Comparison of ENCODE assay signal across 8 cellular contexts in the genomic region with DNA sequence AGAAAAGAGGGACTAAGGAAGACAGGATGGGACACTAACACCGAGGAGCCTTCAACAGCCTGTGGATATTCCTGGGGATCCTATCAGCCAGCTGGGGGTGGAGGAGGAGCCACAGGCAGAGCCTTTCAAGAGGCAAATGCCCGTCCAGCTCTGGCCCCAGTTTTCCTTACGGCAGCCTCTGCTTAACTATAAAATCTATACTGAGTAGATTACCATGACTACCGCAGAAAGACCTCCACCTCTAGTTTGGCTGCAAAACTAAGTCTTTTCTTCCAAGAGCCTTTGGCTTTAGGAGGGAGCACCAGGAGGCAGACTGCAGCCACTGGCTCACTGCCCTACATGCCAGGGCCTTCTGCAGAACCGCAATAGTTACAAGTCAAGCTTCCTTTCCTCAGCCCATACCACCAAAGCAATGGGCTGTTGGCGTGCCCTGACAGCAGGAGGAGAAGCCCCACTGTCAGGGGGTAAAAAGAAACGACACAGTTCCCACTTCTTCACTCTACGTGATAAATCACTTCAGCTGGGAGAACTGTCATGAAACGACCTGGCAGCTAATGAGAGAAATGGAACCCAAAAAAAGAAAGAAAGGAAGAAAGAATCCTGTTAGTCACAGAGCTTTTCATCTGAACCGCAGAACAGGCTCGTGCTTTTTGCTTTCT. TPM values are rescaled to one million over a fixed set of nuclear protein-coding genes. Genes with fewer than 3 reads are reported as not detected.
DNase-seq lines count a peak whose midpoint lies in the region; ATAC-seq lines count a peak whose summit lies in the region.

No MANE protein-coding gene starts in this region.

- H3K36me3 Mint-ChIP-seq in activated naive CD8-positive, alpha-beta T cell: peaks cover 3% of the 10 kb centered on the region

- H3K9me3 Mint-ChIP-seq in activated naive CD8-positive, alpha-beta T cell (ENCODE audit: low read depth): no peaks in the 10 kb centered on the region

- intact Hi-C loops in left ventricle myocardium superior (cut with micrococcal nuclease): no loop called here

- peak; percentile 44 for ATAC-seq in left ventricle myocardium superior
- ATAC-seq in HG02588 (IDR thresholded peaks at IDR 0.05; ENCODE audit: unreplicated experiment): no peak

- H3K4me3 Mint-ChIP-seq in activated naive CD8-positive, alpha-beta T cell: peak overlapping the region; percentile 44

- H3K4me1 Mint-ChIP-seq in activated naive CD8-positive, alpha-beta T cell (ENCODE audit: low read depth): peaks cover 41% of the 10 kb centered on the region

- peak overlapping the region; percentile 86 for H3K27ac Mint-ChIP-seq in activated naive CD8-positive, alpha-beta T cell

- no peaks in the 10 kb centered on the region for H3K27me3 Mint-ChIP-seq in activated naive CD8-positive, alpha-beta T cell

- DNase-seq in SHP77 (lab: John Stamatoyannopoulos, UW) (peak; percentile 6 to 37), SHP77 treated with DMSO at 0.1 percent for 48 hours (lab: John Stamatoyannopoulos, UW) (no peak), left ventricle myocardium superior (peak; percentile 57), stromal cell of bone marrow (ENCODE audit: low read depth) (peak; percentile 69), COLO668 (lab: John Stamatoyannopoulos, UW; ENCODE audit: unreplicated experiment) (no peak), GF-D8 (lab: John Stamatoyannopoulos, UW) (no peak)

RNA-seq across cellular contexts. Expression of a gene that starts 25.1 kb away (rescaled TPM):
- 51.0 TPM for total RNA-seq in left ventricle myocardium superior

Comparison
In these comparisons a context has a peak if more than half of its experiments do, and no peak if none do; other contexts are left out.
1. DNase-seq: peak in SHP77 (2 of 2), left ventricle myocardium superior (single experiment) and stromal cell of bone marrow (single experiment); none in SHP77 treated with DMSO at 0.1 percent for 48 hours (single experiment), COLO668 (single experiment) and GF-D8 (single experiment).